Comparison of ENCODE assay signal across 1 cellular context in the genomic region with DNA sequence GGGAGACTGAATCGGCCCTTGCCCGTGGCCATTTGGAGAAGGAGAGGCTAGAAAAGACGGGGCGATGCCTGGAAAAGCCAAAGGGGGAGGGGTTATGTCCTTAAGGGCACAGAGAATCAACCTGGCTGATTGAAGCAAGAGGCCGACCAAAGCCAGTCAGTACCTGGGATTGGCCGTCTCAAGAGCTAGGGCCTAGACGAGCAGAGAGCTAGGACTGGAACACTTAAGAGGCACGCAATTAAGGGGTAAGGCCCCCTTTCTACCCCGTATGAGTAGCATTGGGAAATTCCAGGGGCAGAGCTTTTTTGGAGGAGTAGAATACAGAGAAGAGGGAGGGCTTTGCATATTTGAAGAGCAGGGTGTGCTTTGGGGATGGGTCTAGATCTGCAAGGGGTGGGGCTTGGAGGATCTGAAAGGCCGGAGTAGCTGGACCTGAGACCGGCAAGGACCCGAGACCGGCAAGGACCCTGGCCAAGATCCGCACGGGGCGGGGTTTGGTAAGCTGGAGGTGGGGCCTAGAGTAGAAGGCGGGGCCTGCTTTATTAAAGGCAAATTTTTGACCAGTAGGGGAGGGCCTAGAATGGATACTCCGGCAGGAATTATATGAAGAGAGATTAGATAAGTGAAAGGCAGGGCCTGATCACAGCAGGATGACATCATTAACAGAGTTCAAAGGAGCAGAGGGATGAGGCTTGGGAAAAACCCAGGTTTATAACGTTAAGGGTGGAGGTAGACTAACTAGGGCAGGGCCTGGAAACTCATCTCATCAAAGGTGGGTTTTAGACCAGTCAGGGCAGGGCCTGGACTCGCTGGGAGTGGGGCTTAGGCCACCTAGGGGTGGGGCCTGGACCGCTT.
TF ChIP-seq lines count a peak whose summit lies in the region.

No MANE protein-coding gene starts in this region.

TF ChIP-seq in K562, 482 proteins besides CTCF, POLR2A, EP300 and RAD21 (continued from another document):
- peak; percentile 64 for TF ChIP-seq MEIS2 (IDR thresholded peaks at IDR 0.05; ENCODE audit: partially characterized antibody)
- TF ChIP-seq, protein P1, sequence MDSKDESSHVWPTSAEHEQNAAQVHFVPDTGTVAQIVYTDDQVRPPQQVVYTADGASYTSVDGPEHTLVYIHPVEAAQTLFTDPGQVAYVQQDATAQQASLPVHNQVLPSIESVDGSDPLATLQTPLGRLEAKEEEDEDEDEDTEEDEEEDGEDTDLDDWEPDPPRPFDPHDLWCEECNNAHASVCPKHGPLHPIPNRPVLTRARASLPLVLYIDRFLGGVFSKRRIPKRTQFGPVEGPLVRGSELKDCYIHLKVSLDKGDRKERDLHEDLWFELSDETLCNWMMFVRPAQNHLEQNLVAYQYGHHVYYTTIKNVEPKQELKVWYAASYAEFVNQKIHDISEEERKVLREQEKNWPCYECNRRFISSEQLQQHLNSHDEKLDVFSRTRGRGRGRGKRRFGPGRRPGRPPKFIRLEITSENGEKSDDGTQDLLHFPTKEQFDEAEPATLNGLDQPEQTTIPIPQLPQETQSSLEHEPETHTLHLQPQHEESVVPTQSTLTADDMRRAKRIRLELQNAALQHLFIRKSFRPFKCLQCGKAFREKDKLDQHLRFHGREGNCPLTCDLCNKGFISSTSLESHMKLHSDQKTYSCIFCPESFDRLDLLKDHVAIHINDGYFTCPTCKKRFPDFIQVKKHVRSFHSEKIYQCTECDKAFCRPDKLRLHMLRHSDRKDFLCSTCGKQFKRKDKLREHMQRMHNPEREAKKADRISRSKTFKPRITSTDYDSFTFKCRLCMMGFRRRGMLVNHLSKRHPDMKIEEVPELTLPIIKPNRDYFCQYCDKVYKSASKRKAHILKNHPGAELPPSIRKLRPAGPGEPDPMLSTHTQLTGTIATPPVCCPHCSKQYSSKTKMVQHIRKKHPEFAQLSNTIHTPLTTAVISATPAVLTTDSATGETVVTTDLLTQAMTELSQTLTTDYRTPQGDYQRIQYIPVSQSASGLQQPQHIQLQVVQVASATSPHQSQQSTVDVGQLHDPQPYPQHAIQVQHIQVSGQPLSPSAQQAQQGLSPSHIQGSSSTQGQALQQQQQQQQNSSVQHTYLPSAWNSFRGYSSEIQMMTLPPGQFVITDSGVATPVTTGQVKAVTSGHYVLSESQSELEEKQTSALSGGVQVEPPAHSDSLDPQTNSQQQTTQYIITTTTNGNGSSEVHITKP (IDR thresholded peaks at IDR 0.05; ENCODE audit: partially characterized antibody): peak; percentile 23
- TF ChIP-seq, protein P2, sequence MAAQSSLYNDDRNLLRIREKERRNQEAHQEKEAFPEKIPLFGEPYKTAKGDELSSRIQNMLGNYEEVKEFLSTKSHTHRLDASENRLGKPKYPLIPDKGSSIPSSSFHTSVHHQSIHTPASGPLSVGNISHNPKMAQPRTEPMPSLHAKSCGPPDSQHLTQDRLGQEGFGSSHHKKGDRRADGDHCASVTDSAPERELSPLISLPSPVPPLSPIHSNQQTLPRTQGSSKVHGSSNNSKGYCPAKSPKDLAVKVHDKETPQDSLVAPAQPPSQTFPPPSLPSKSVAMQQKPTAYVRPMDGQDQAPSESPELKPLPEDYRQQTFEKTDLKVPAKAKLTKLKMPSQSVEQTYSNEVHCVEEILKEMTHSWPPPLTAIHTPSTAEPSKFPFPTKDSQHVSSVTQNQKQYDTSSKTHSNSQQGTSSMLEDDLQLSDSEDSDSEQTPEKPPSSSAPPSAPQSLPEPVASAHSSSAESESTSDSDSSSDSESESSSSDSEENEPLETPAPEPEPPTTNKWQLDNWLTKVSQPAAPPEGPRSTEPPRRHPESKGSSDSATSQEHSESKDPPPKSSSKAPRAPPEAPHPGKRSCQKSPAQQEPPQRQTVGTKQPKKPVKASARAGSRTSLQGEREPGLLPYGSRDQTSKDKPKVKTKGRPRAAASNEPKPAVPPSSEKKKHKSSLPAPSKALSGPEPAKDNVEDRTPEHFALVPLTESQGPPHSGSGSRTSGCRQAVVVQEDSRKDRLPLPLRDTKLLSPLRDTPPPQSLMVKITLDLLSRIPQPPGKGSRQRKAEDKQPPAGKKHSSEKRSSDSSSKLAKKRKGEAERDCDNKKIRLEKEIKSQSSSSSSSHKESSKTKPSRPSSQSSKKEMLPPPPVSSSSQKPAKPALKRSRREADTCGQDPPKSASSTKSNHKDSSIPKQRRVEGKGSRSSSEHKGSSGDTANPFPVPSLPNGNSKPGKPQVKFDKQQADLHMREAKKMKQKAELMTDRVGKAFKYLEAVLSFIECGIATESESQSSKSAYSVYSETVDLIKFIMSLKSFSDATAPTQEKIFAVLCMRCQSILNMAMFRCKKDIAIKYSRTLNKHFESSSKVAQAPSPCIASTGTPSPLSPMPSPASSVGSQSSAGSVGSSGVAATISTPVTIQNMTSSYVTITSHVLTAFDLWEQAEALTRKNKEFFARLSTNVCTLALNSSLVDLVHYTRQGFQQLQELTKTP (IDR thresholded peaks at IDR 0.05; ENCODE audit: low read depth in 1 of 2, partially characterized antibody in 2 of 2): peak in 1 of 2 experiments; percentile 71
- TF ChIP-seq, protein P3, sequence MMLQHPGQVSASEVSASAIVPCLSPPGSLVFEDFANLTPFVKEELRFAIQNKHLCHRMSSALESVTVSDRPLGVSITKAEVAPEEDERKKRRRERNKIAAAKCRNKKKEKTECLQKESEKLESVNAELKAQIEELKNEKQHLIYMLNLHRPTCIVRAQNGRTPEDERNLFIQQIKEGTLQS (IDR thresholded peaks at IDR 0.05): peak; percentile 58; the same call in 1 of the 2 replicates
- TF ChIP-seq, protein P3 (CRISPR knock-in tag; conservative IDR thresholded peaks at IDR 0.05): no peak
- no peak for TF ChIP-seq ZNF347 (CRISPR knock-in tag; IDR thresholded peaks at IDR 0.05; ENCODE audit: low read depth)
- TF ChIP-seq, protein P4, sequence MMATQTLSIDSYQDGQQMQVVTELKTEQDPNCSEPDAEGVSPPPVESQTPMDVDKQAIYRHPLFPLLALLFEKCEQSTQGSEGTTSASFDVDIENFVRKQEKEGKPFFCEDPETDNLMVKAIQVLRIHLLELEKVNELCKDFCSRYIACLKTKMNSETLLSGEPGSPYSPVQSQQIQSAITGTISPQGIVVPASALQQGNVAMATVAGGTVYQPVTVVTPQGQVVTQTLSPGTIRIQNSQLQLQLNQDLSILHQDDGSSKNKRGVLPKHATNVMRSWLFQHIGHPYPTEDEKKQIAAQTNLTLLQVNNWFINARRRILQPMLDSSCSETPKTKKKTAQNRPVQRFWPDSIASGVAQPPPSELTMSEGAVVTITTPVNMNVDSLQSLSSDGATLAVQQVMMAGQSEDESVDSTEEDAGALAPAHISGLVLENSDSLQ (IDR thresholded peaks at IDR 0.05): 0 out of 2 replicates have a peak, but pooled peaks have one; percentile 19
- TF ChIP-seq TEAD4 (IDR thresholded peaks at IDR 0.05; ENCODE audit: low read length): no peak
- no peak for TF ChIP-seq TEAD4 (CRISPR knock-in tag; IDR thresholded peaks at IDR 0.05; ENCODE audit: borderline replicate concordance)
- TF ChIP-seq ZNF780A (CRISPR knock-in tag; IDR thresholded peaks at IDR 0.05): no peak
- TF ChIP-seq NR2C2 (CRISPR knock-in tag; IDR thresholded peaks at IDR 0.05): no peak
- TF ChIP-seq NR2C2 (tag; IDR thresholded peaks at IDR 0.05): 0 out of 2 replicates have a peak, but pooled peaks have one; percentile 6
